21 cellular contexts compared by ENCODE assay signal in the genomic region with DNA sequence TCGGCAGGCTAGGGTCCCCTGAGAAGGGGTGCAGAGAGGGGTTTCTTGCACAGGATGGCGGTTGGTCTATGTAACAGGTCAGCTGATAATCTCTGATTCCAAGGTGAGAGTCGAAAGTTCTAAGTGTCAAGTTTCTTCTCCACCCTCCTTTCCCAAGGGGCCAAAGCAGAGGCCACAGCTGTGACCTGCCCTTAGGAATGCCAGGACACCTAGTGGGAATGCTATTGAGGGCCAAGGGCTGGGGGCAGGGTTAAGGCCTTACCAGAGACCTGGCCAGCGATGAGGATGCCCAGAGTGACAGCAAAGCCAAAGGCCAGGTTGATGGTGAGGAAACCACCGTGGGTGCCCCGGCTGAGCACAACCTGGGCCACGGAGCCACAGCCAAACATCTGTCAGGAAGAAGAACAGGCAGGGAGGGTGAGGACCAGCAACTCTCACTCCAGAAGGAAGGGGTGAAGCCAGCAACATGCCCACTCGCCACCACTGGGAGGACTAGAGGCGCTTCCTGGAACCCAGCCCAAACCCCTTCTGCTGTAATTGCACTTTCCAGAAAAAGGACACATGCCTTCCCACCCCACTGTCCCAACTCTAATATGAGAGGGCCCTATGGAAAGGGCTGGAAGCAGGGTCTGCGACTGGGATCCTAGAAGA. TPM values are rescaled to one million over a fixed set of nuclear protein-coding genes. Genes with fewer than 3 reads are reported as not detected.
A peak's percentile ranks its signal among the peaks of the same experiment; 100 is the strongest.
DNase-seq lines count a peak whose midpoint lies in the region; ATAC-seq and TF ChIP-seq lines count a peak whose summit lies in the region.
"Had no signal": no experiment of that assay in that cellular context is flagged by ENCODE, and none has a peak within 500 bp of the region (broad histone marks: within the 10 kb centered on the region; RNA-seq: fewer than 3 reads in every experiment).

No MANE protein-coding gene starts in this region.

- no peaks in the 10 kb centered on the region for H3K27me3 Mint-ChIP-seq in activated CD4-positive, alpha-beta T cell treated with anti-CD3 and anti-CD28 coated beads, Interleukin-2, amount 10 ng/mL, durations not matched to agents 7 days and 5 days
- H3K27me3 Mint-ChIP-seq: activated naive CD4-positive, alpha-beta T cell treated with anti-CD3 and anti-CD28 coated beads, Interleukin-2, amount 50 U/mL, for 24 hours; memory B cell had no signal

- H4K20me1 ChIP-seq in MM.1S (ENCODE audit: insufficient read depth, low read length), result no peaks in the 10 kb centered on the region

- POLR2A ChIA-PET in activated CD4-positive, alpha-beta T cell treated with anti-CD3 and anti-CD28 coated beads, Interleukin-2, amount 10 ng/mL, durations not matched to agents 7 days and 5 days (lab: Charles Lee), result no interaction called here

- peaks cover 48% of the 10 kb centered on the region for H3K79me2 ChIP-seq in MM.1S (ENCODE audit: low read length)

- no peak for TF ChIP-seq POLR2A in NB4 (IDR thresholded peaks at IDR 0.05; ENCODE audit: extremely low read depth, insufficient read length)

- no peak for DNase-seq in activated CD4-positive, alpha-beta T cell treated with anti-CD3 and anti-CD28 coated beads, Interleukin-2, amount 10 ng/mL, durations not matched to agents 7 days and 5 days
- DNase-seq in activated CD4-positive, alpha-beta T cell treated with anti-CD3 and anti-CD28 coated beads for 1 hour, result no peak
- peak; percentile 33 for DNase-seq in NB4 (ENCODE audit: low read depth)
- DNase-seq in epithelial cell of esophagus (ENCODE audit: low read depth), result no peak
- DNase-seq in MM.1S, result no peak
- no peak for DNase-seq in stimulated activated CD4-positive, alpha-beta T cell treated with anti-CD3 and anti-CD28 coated beads, Interleukin-4, amount 100 ng/mL, for 1 hour
- DNase-seq: activated CD8-positive, alpha-beta memory T cell treated with anti-CD3 and anti-CD28 coated beads, Interleukin-2, amount 50 U/mL, for 48 hours; dorsolateral prefrontal cortex; natural killer cell; NCI-H1930; NCI-H446; posterior cingulate gyrus; stimulated activated CD4-positive, alpha-beta T cell treated with anti-CD3 and anti-CD28 coated beads, Interleukin-12 subunit alpha, Interleukin-12 subunit beta, amount 100 ng/mL, for 4 hours; stimulated activated naive B cell treated with anti-CD40 and anti-IgM and Interleukin-4, amounts not matched to agents 10 μg/mL and 1 μg/mL and 100 μg/mL, for 72 hours had no signal

- H3F3A ChIP-seq in MM.1S (ENCODE audit: insufficient read depth, low read length), result peaks cover 17% of the 10 kb centered on the region

- peak overlapping the region; percentile 64 for H3K27ac ChIP-seq in thymus (ENCODE audit: low read depth)
- H3K27ac ChIP-seq in MM.1S (ENCODE audit: low read length), result no peak overlapping the region
- H3K27ac ChIP-seq: dorsolateral prefrontal cortex, tibial nerve had no signal

- H3K9me2 ChIP-seq in MM.1S (replicated peaks; ENCODE audit: insufficient read depth, low read length), result no peaks in the 10 kb centered on the region

- H3K4me3 Mint-ChIP-seq in activated CD4-positive, alpha-beta T cell treated with anti-CD3 and anti-CD28 coated beads, Interleukin-2, amount 10 ng/mL, durations not matched to agents 7 days and 5 days, result no peak overlapping the region
- H3K4me3 Mint-ChIP-seq: activated naive CD4-positive, alpha-beta T cell treated with anti-CD3 and anti-CD28 coated beads, Interleukin-2, amount 50 U/mL, for 24 hours; brain; memory B cell; natural killer cell; stimulated activated naive B cell treated with anti-CD40 and anti-IgM and Interleukin-4, amounts not matched to agents 10 μg/mL and 1 μg/mL and 100 μg/mL, for 72 hours had no signal

- no peak overlapping the region for H3K9ac ChIP-seq in MM.1S (ENCODE audit: low read length)

- no peak overlapping the region for H2AFZ ChIP-seq in MM.1S (ENCODE audit: low read length)

- CTCF ChIA-PET in activated CD4-positive, alpha-beta T cell treated with anti-CD3 and anti-CD28 coated beads, Interleukin-2, amount 10 ng/mL, durations not matched to agents 7 days and 5 days (lab: Charles Lee), result interaction anchor here (2.6 to 4.8 kb wide), 2 partner anchors 9 to 28 kb away, joined by 19 to 21 read pairs; no protein-coding TSS in a partner anchor

- no peaks in the 10 kb centered on the region for H3K9me3 Mint-ChIP-seq in activated CD4-positive, alpha-beta T cell treated with anti-CD3 and anti-CD28 coated beads, Interleukin-2, amount 10 ng/mL, durations not matched to agents 7 days and 5 days
- H3K9me3 Mint-ChIP-seq: activated naive CD4-positive, alpha-beta T cell treated with anti-CD3 and anti-CD28 coated beads, Interleukin-2, amount 50 U/mL, for 24 hours; memory B cell; natural killer cell; stimulated activated naive B cell treated with anti-CD40 and anti-IgM and Interleukin-4, amounts not matched to agents 10 μg/mL and 1 μg/mL and 100 μg/mL, for 72 hours had no signal

- H3K36me3 Mint-ChIP-seq in activated CD4-positive, alpha-beta T cell treated with anti-CD3 and anti-CD28 coated beads, Interleukin-2, amount 10 ng/mL, durations not matched to agents 7 days and 5 days (ENCODE audit: low read depth), result peaks cover 63% of the 10 kb centered on the region
- H3K36me3 Mint-ChIP-seq: brain; natural killer cell; stimulated activated naive B cell treated with anti-CD40 and anti-IgM and Interleukin-4, amounts not matched to agents 10 μg/mL and 1 μg/mL and 100 μg/mL, for 72 hours had no signal

- TF ChIP-seq CTCF in NB4 (IDR thresholded peaks at IDR 0.05; ENCODE audit: low read depth, low read length) (no peak), epithelial cell of esophagus (IDR thresholded peaks at IDR 0.05; ENCODE audit: insufficient read depth, low read depth, low read length, missing control alignments) (no peak), MM.1S (IDR thresholded peaks at IDR 0.05; ENCODE audit: low read length) (no peak)

- H3K4me1 Mint-ChIP-seq in activated CD4-positive, alpha-beta T cell treated with anti-CD3 and anti-CD28 coated beads, Interleukin-2, amount 10 ng/mL, durations not matched to agents 7 days and 5 days, result peaks cover 82% of the 10 kb centered on the region

- peak overlapping the region; percentile 26 for H3K27ac Mint-ChIP-seq in activated CD4-positive, alpha-beta T cell treated with anti-CD3 and anti-CD28 coated beads, Interleukin-2, amount 10 ng/mL, durations not matched to agents 7 days and 5 days
- H3K27ac Mint-ChIP-seq: activated naive CD4-positive, alpha-beta T cell treated with anti-CD3 and anti-CD28 coated beads, Interleukin-2, amount 50 U/mL, for 24 hours; brain; memory B cell; natural killer cell; stimulated activated naive B cell treated with anti-CD40 and anti-IgM and Interleukin-4, amounts not matched to agents 10 μg/mL and 1 μg/mL and 100 μg/mL, for 72 hours had no signal

- WGBS in thymus, result 75% methylated on average over 10 of the region's 10 CpGs

- H3K4me2 ChIP-seq in MM.1S (ENCODE audit: low read depth, low read length), result no peak overlapping the region

- H3K4me1 ChIP-seq in thymus (ENCODE audit: control insufficient read depth, insufficient read depth, low read length) (peaks cover 28% of the 10 kb centered on the region), MM.1S (ENCODE audit: low read length) (peaks cover 16% of the 10 kb centered on the region)

- no peaks in the 10 kb centered on the region for H3K27me3 ChIP-seq in thymus (ENCODE audit: control insufficient read depth, insufficient read depth)
- H3K27me3 ChIP-seq in MM.1S (replicated peaks; ENCODE audit: insufficient read depth, low read length), result no peaks in the 10 kb centered on the region

- H3K4me3 ChIP-seq in NB4 (ENCODE audit: low read depth, low read length) (no peak overlapping the region), epithelial cell of esophagus (ENCODE audit: low read length) (peak overlapping the region; percentile 4), thymus (ENCODE audit: low read length) (peak overlapping the region; percentile 74), MM.1S (ENCODE audit: low read length) (no peak overlapping the region)
- H3K4me3 ChIP-seq: dorsolateral prefrontal cortex, tibial nerve had no signal

- H3K36me3 ChIP-seq in thymus (ENCODE audit: control insufficient read depth, insufficient read depth) (peaks cover 44% of the 10 kb centered on the region), MM.1S (replicated peaks; ENCODE audit: insufficient read depth, low read length) (peaks cover 4% of the 10 kb centered on the region)

- no peak for ATAC-seq in GM21381 (IDR thresholded peaks at IDR 0.05; ENCODE audit: unreplicated experiment)
- ATAC-seq: natural killer cell; stimulated activated naive B cell treated with anti-CD40 and anti-IgM and Interleukin-4, amounts not matched to agents 10 μg/mL and 1 μg/mL and 100 μg/mL, for 72 hours had no signal

- H3K9me3 ChIP-seq in thymus (ENCODE audit: control insufficient read depth) (no peaks in the 10 kb centered on the region), MM.1S (replicated peaks; ENCODE audit: insufficient read depth, low read length) (no peaks in the 10 kb centered on the region)
- H3K9me3 ChIP-seq: tibial nerve had no signal

RNA-seq across cellular contexts. Expression of gene AQP3, which starts 3.8 kb away (rescaled TPM):
- 100 to 1,000 TPM; 190 to 194 TPM for total RNA-seq in activated CD4-positive, alpha-beta T cell treated with anti-CD3 and anti-CD28 coated beads, Interleukin-2, amount 10 ng/mL, durations not matched to agents 7 days and 5 days
- 129 TPM for polyA plus RNA-seq in thymus

RNA-seq across cellular contexts. Expression of gene NOL6, which starts 30.1 kb away (rescaled TPM):
- total RNA-seq in activated CD4-positive, alpha-beta T cell treated with anti-CD3 and anti-CD28 coated beads, Interleukin-2, amount 10 ng/mL, durations not matched to agents 7 days and 5 days, result 10 to 100 TPM; 36.2 to 37.7 TPM
- 29.5 TPM for polyA plus RNA-seq in thymus

RNA-seq across cellular contexts. Expression of gene AQP7, which starts 41.3 kb away (rescaled TPM):
- under 1 TPM; 0.23 to 0.35 TPM for total RNA-seq in activated CD4-positive, alpha-beta T cell treated with anti-CD3 and anti-CD28 coated beads, Interleukin-2, amount 10 ng/mL, durations not matched to agents 7 days and 5 days
- polyA plus RNA-seq in thymus, result 1.3 TPM
- total RNA-seq: MCF 10A, natural killer cell had no signal

Comparison
In these comparisons a context has a peak if more than half of its experiments do, and no peak if none do; other contexts are left out.
1. H3K4me3 ChIP-seq: peak in epithelial cell of esophagus (single experiment) and thymus (single experiment); none in NB4 (single experiment) and MM.1S (single experiment).